Comparison of ENCODE assay signal across 34 cellular contexts in genomic region chr1:206435450-206435849, GRCh38. TPM values are rescaled to one million over a fixed set of nuclear protein-coding genes. Genes with fewer than 3 reads are reported as not detected.
A peak's percentile ranks its signal among the peaks of the same experiment; 100 is the strongest.
DNase-seq lines count a peak whose midpoint lies in the region; ATAC-seq, FAIRE-seq and TF ChIP-seq lines count a peak whose summit lies in the region.
"Had no signal": no experiment of that assay in that cellular context is flagged by ENCODE, and none has a peak within 500 bp of the region (broad histone marks: within the 10 kb centered on the region; RNA-seq: fewer than 3 reads in every experiment).

No MANE protein-coding gene starts in this region.

- H3K27ac ChIP-seq in GM12878 (ENCODE audit: control insufficient read depth, insufficient read depth): no peak overlapping the region
- H3K27ac ChIP-seq: ascending aorta, cardiac muscle cell, epithelial cell of prostate, Peyer's patch, thyroid gland, uterus, VCaP had no signal

- TF ChIP-seq RAD21 in GM12878 (IDR thresholded peaks at IDR 0.05; ENCODE audit: insufficient read depth, low read depth, low read length): no peak

- no peak overlapping the region for H3K4me3 ChIP-seq in GM12878
- H3K4me3 ChIP-seq: ascending aorta, cardiac muscle cell, HAP-1, Peyer's patch, thyroid gland, uterus had no signal

- POLR2A ChIA-PET in GM12878 (lab: Charles Lee): no interaction called here

- no peaks in the 10 kb centered on the region for H4K20me1 ChIP-seq in GM12878 (ENCODE audit: control insufficient read depth, insufficient read depth)

- no peak overlapping the region for H3K9ac ChIP-seq in GM12878 (ENCODE audit: control insufficient read depth, insufficient read depth, low read length)

- ATAC-seq in activated T-cell treated with anti-CD3 and anti-CD28 coated beads, Interleukin-2, amount 50 U/mL, for 72 hours (replicated peaks in 1 of 2): peak; percentile 62 to 84
- peak; percentile 45; the same call in 2 of the 3 replicates for ATAC-seq in GM12878
- ATAC-seq in stimulated activated naive CD8-positive, alpha-beta T cell treated with anti-CD3 and anti-CD28 coated beads, Interleukin-15, amount 100 ng/mL, for 72 hours: peak; percentile 81
- ATAC-seq: HepG2, left ventricle myocardium superior, right cardiac atrium had no signal

- no peaks in the 10 kb centered on the region for H3K9me3 ChIP-seq in GM12878 (replicated peaks; ENCODE audit: control insufficient read depth, insufficient read depth, low read length)
- H3K9me3 ChIP-seq: ascending aorta, HAP-1, Peyer's patch, thyroid gland, uterus had no signal

- in situ Hi-C loops in GM12878 (cut with MboI): no loop called here

- no peak for TF ChIP-seq CTCF in HFFc6 (IDR thresholded peaks at IDR 0.05)
- TF ChIP-seq CTCF in GM12878 (IDR thresholded peaks at IDR 0.05 in 2 of 3, conservative IDR thresholded peaks at IDR 0.05 in 1 of 3; ENCODE audit: control insufficient read depth in 2 of 3, extremely low read depth in 1 of 3, insufficient read depth in 1 of 3, low read depth in 3 of 3, low read length in 3 of 3): no peak

- H3K27me3 ChIP-seq in GM12878 (replicated peaks in 1 of 2; ENCODE audit: control insufficient read depth in 2 of 2, insufficient read depth in 2 of 2, low read length in 1 of 2): no peaks in the 10 kb centered on the region
- H3K27me3 ChIP-seq: ascending aorta, cardiac muscle cell, Peyer's patch, thyroid gland, uterus had no signal

- RAD21 ChIA-PET in GM12878 (lab: Charles Lee; ENCODE audit: unreplicated experiment): no interaction called here

- no peak overlapping the region for H3K4me3 Mint-ChIP-seq in activated T-cell treated with anti-CD3 and anti-CD28 coated beads, Interleukin-2, amount 50 U/mL, for 72 hours
- H3K4me3 Mint-ChIP-seq in HFFc6: no peak overlapping the region
- H3K4me3 Mint-ChIP-seq in stimulated activated naive CD8-positive, alpha-beta T cell treated with anti-CD3 and anti-CD28 coated beads, Interleukin-15, amount 100 ng/mL, for 72 hours: no peak overlapping the region
- H3K4me3 Mint-ChIP-seq: activated CD4-positive, alpha-beta T cell treated with anti-CD3 and anti-CD28 coated beads, Interleukin-2, amount 10 ng/mL, durations not matched to agents 7 days and 5 days; activated naive CD4-positive, alpha-beta T cell treated with anti-CD3 and anti-CD28 coated beads, Interleukin-2, amount 50 U/mL, for 24 hours; stimulated activated naive CD8-positive, alpha-beta T cell treated with anti-CD3 and anti-CD28 coated beads, Interleukin-15, Interleukin-2, amounts not matched to agents 100 ng/mL and 50 ng/mL, for 24 hours; T-helper 2 cell treated with Interferon-gamma antibody and Interleukin-4, amounts not matched to agents 5 μg/mL and 100 μg/mL, for 36 hours had no signal

- no peaks in the 10 kb centered on the region; a peak in 1 of 4 replicates for H3K36me3 ChIP-seq in GM12878 (ENCODE audit: control insufficient read depth in 2 of 2, insufficient read depth in 2 of 2, low read length in 1 of 2)
- H3K36me3 ChIP-seq: uterus had no signal

- DNase-seq in activated T-cell treated with anti-CD3 and anti-CD28 coated beads, Interleukin-2, amount 50 U/mL, for 72 hours: no peak
- DNase-seq in activated T-cell treated with anti-CD3 and anti-CD28 coated beads, Interleukin-2, amount 50 U/mL, for 48 hours: no peak
- DNase-seq in HFFc6: no peak
- DNase-seq in GM12878 (ENCODE audit: low read depth, low spot score): no peak
- no peak for DNase-seq in stimulated activated naive CD8-positive, alpha-beta T cell treated with anti-CD3 and anti-CD28 coated beads, Interleukin-15, amount 100 ng/mL, for 72 hours
- DNase-seq in HuH-7.5 (ENCODE audit: low spot score): no peak
- no peak for DNase-seq in occipital lobe (lab: John Stamatoyannopoulos, UW)
- DNase-seq: ACHN; activated CD4-positive, alpha-beta T cell treated with anti-CD3 and anti-CD28 coated beads, Interleukin-2, amount 10 ng/mL, durations not matched to agents 7 days and 5 days; activated CD8-positive, alpha-beta memory T cell treated with anti-CD3 and anti-CD28 coated beads, Interleukin-2, amount 50 U/mL, for 4 hours; effector CD4-positive, alpha-beta T cell; islet precursor cell; Kasumi-1; left ventricle myocardium superior; mesendoderm; NCI-H446; NCI-H748 treated with DMSO at 0.1 percent for 48 hours; Peyer's patch; posterior cingulate gyrus; right cardiac atrium; stimulated activated CD4-positive, alpha-beta T cell treated with anti-CD3 and anti-CD28 coated beads, Interleukin-1b, Interleukin-23, amount 100 ng/mL, for 48 hours; thyroid gland; uterus had no signal

- no peaks in the 10 kb centered on the region for H3K4me1 Mint-ChIP-seq in activated T-cell treated with anti-CD3 and anti-CD28 coated beads, Interleukin-2, amount 50 U/mL, for 72 hours (ENCODE audit: low read depth)
- H3K4me1 Mint-ChIP-seq in HFFc6 (ENCODE audit: low read depth): peaks cover 18% of the 10 kb centered on the region
- H3K4me1 Mint-ChIP-seq in stimulated activated naive CD8-positive, alpha-beta T cell treated with anti-CD3 and anti-CD28 coated beads, Interleukin-15, amount 100 ng/mL, for 72 hours: no peaks in the 10 kb centered on the region
- H3K4me1 Mint-ChIP-seq: activated naive CD4-positive, alpha-beta T cell treated with anti-CD3 and anti-CD28 coated beads, Interleukin-2, amount 50 U/mL, for 24 hours had no signal

- CTCF ChIA-PET in GM12878 (lab: Yijun Ruan, JAX): interaction anchor here (1.2 kb wide), 1 partner anchor 27 kb away, joined by 3 read pairs; no protein-coding TSS in a partner anchor

- H3K9me3 Mint-ChIP-seq in activated T-cell treated with anti-CD3 and anti-CD28 coated beads, Interleukin-2, amount 50 U/mL, for 72 hours: no peaks in the 10 kb centered on the region
- H3K9me3 Mint-ChIP-seq in HFFc6: no peaks in the 10 kb centered on the region
- no peaks in the 10 kb centered on the region for H3K9me3 Mint-ChIP-seq in stimulated activated naive CD8-positive, alpha-beta T cell treated with anti-CD3 and anti-CD28 coated beads, Interleukin-15, amount 100 ng/mL, for 72 hours
- H3K9me3 Mint-ChIP-seq: activated CD4-positive, alpha-beta T cell treated with anti-CD3 and anti-CD28 coated beads, Interleukin-2, amount 10 ng/mL, durations not matched to agents 7 days and 5 days; activated naive CD4-positive, alpha-beta T cell treated with anti-CD3 and anti-CD28 coated beads, Interleukin-2, amount 50 U/mL, for 24 hours; activated T-helper 2 cell treated with anti-CD3 and anti-CD28 coated beads, Interferon-gamma antibody, Interleukin-2, Interleukin-4, amounts not matched to agents 10 μg/mL and 5 μg/mL and 100 μg/mL, durations not matched to agents 14 hours and 24 hours and 36 hours; stimulated activated naive CD8-positive, alpha-beta T cell treated with anti-CD3 and anti-CD28 coated beads, Interleukin-15, Interleukin-2, amounts not matched to agents 100 ng/mL and 50 ng/mL, for 24 hours; T-helper 2 cell treated with Interferon-gamma antibody and Interleukin-4, amounts not matched to agents 5 μg/mL and 100 μg/mL, for 36 hours had no signal

- intact Hi-C loops in GM12878 (cut with micrococcal nuclease; ENCODE audit: unreplicated experiment): no loop called here

- SMC1A ChIA-PET in GM12878 (lab: Charles Lee; ENCODE audit: uncharacterized antibody, unreplicated experiment): interaction anchor here (0.6 to 1.3 kb wide), 3 partner anchors 9 to 1143 kb away, joined by 3 to 7 read pairs (median 3); no protein-coding TSS in a partner anchor

- H2AFZ ChIP-seq in GM12878 (ENCODE audit: control insufficient read depth, low read depth, low read length): no peak overlapping the region

- no peak for TF ChIP-seq POLR2A in GM12878 (IDR thresholded peaks at IDR 0.05; ENCODE audit: low read depth, low read length)

- no peak for TF ChIP-seq EP300 in GM12878 (IDR thresholded peaks at IDR 0.05; ENCODE audit: borderline replicate concordance in 1 of 2, control insufficient read depth in 1 of 2, low read depth in 2 of 2, low read length in 2 of 2)

- no peak overlapping the region for H3K4me2 ChIP-seq in GM12878 (ENCODE audit: control insufficient read depth, insufficient read depth)

- 93% methylated on average over 1 of the region's 1 CpG for WGBS in GM12878 (ENCODE audit: insufficient coverage, insufficient replicate concordance, low lambda C conversion rate, missing lambda C conversion rate)

- H3K36me3 Mint-ChIP-seq in activated T-cell treated with anti-CD3 and anti-CD28 coated beads, Interleukin-2, amount 50 U/mL, for 72 hours (ENCODE audit: insufficient read depth in 2 of 2): peaks cover 2 to 4% of the 10 kb centered on the region in 2 donors
- peaks cover 59% of the 10 kb centered on the region for H3K36me3 Mint-ChIP-seq in HFFc6 (ENCODE audit: low read depth)

- no peak for FAIRE-seq in GM12878 (lab: Jason Lieb, UNC)
- FAIRE-seq: colon, HepG2 had no signal

- BruUV-seq in GM12878 (replicated peaks; lab: Mats Ljungman, UMichigan): no TSS peak

- peaks cover 4% of the 10 kb centered on the region; the same call in 1 of the 2 replicates for H3K4me1 ChIP-seq in GM12878 (ENCODE audit: control insufficient read depth, insufficient read depth, low read length)
- H3K4me1 ChIP-seq: HAP-1, Peyer's patch, thyroid gland had no signal

- H3K27ac Mint-ChIP-seq in activated T-cell treated with anti-CD3 and anti-CD28 coated beads, Interleukin-2, amount 50 U/mL, for 72 hours: no peak overlapping the region
- peak overlapping the region; percentile 29; the same call in 1 of the 2 replicates for H3K27ac Mint-ChIP-seq in HFFc6
- no peak overlapping the region for H3K27ac Mint-ChIP-seq in stimulated activated naive CD8-positive, alpha-beta T cell treated with anti-CD3 and anti-CD28 coated beads, Interleukin-15, amount 100 ng/mL, for 72 hours
- H3K27ac Mint-ChIP-seq: activated CD4-positive, alpha-beta T cell treated with anti-CD3 and anti-CD28 coated beads, Interleukin-2, amount 10 ng/mL, durations not matched to agents 7 days and 5 days; activated naive CD4-positive, alpha-beta T cell treated with anti-CD3 and anti-CD28 coated beads, Interleukin-2, amount 50 U/mL, for 24 hours; activated T-helper 2 cell treated with anti-CD3 and anti-CD28 coated beads, Interferon-gamma antibody, Interleukin-2, Interleukin-4, amounts not matched to agents 10 μg/mL and 5 μg/mL and 100 μg/mL, durations not matched to agents 14 hours and 24 hours and 36 hours; stimulated activated naive CD8-positive, alpha-beta T cell treated with anti-CD3 and anti-CD28 coated beads, Interleukin-15, Interleukin-2, amounts not matched to agents 100 ng/mL and 50 ng/mL, for 24 hours; T-helper 2 cell treated with Interferon-gamma antibody and Interleukin-4, amounts not matched to agents 5 μg/mL and 100 μg/mL, for 36 hours had no signal

- no peaks in the 10 kb centered on the region for H3K27me3 Mint-ChIP-seq in activated T-cell treated with anti-CD3 and anti-CD28 coated beads, Interleukin-2, amount 50 U/mL, for 72 hours (ENCODE audit: low read depth)
- no peaks in the 10 kb centered on the region for H3K27me3 Mint-ChIP-seq in HFFc6 (ENCODE audit: insufficient read depth)
- H3K27me3 Mint-ChIP-seq in stimulated activated naive CD8-positive, alpha-beta T cell treated with anti-CD3 and anti-CD28 coated beads, Interleukin-15, amount 100 ng/mL, for 72 hours: no peaks in the 10 kb centered on the region
- H3K27me3 Mint-ChIP-seq: activated CD4-positive, alpha-beta T cell treated with anti-CD3 and anti-CD28 coated beads, Interleukin-2, amount 10 ng/mL, durations not matched to agents 7 days and 5 days; activated naive CD4-positive, alpha-beta T cell treated with anti-CD3 and anti-CD28 coated beads, Interleukin-2, amount 50 U/mL, for 24 hours; stimulated activated naive CD8-positive, alpha-beta T cell treated with anti-CD3 and anti-CD28 coated beads, Interleukin-15, Interleukin-2, amounts not matched to agents 100 ng/mL and 50 ng/mL, for 24 hours had no signal

- no peaks in the 10 kb centered on the region for H3K79me2 ChIP-seq in GM12878 (ENCODE audit: control insufficient read depth, insufficient read depth, low read length)

RNA-seq across cellular contexts. Expression of gene IKBKE, which starts 34.8 kb away (rescaled TPM):
- total RNA-seq in activated T-cell treated with anti-CD3 and anti-CD28 coated beads, Interleukin-2, amount 50 U/mL, for 72 hours: 10 to 100 TPM; 21.0 to 21.1 TPM
- total RNA-seq in HFFc6 (2021; fragmentation: NEBNext Ultra II Directional; extraction: Animal tissue kit (Norgen Biotek cat#: 25700)): 10 to 100 TPM; 15.1 to 19.6 (median 17.1) TPM
- 116 and 132 TPM in 2 replicates for total RNA-seq in GM12878 (2013; cell fraction: nucleolus; rRNA removed)
- total RNA-seq in GM12878 (2014; rRNA removed) (23.5 and 23.9 TPM in 2 replicates), GM12878 (2014; rRNA removed; fragmentation: Illumina TruSeq; extraction: Trizol) (14.6 and 17.1 TPM in 2 replicates), GM12878 (2021) (30.0 and 33.4 TPM in 2 replicates), occipital lobe (1.1 TPM)
- polyA plus RNA-seq in GM12878 (2011; ENCODE audit: low read depth): 7.9 TPM
- polyA plus RNA-seq in GM12878 (2011; rRNA removed) (19.7 and 35.1 TPM in 2 replicates), GM12878 (2014; fragmentation: Illumina TruSeq; extraction: Trizol) (6.7 and 17.0 TPM in 2 replicates), GM12878 (2014; fragmentation: Nextera tagmentation; extraction: Ambion mirVana) (10 to 100 TPM; 12.8 to 19.2 TPM), GM12878 (2014; rRNA removed) (23.0 and 25.8 TPM in 2 replicates), GM12878 (2016; fragmentation: Nextera tagmentation; extraction: Ambion mirVana) (10 to 100 TPM; 23.1 to 24.7 TPM)
- polyA plus RNA-seq in GM12878 (2011; cell fraction: cytosol; rRNA removed): 31.4 and 42.1 TPM in 2 replicates
- polyA plus RNA-seq in GM12878 (2011; cell fraction: nucleus; rRNA removed): 133 and 147 TPM in 2 replicates
- polyA plus RNA-seq in GM12878 (2012): 13.0 and 14.1 TPM in 2 replicates
- polyA minus RNA-seq in GM12878 (2011; rRNA and poly(A)+ RNA removed): 45.0 and 70.6 TPM in 2 replicates
- 13.2 and 14.0 TPM in 2 replicates for polyA minus RNA-seq in GM12878 (2011; cell fraction: cytosol; rRNA and poly(A)+ RNA removed)
- polyA minus RNA-seq in GM12878 (2011; cell fraction: nucleus; rRNA and poly(A)+ RNA removed): 62.1 and 104 TPM in 2 replicates
